Comparison of ENCODE assay signal across 1 cellular context in the genomic region with DNA sequence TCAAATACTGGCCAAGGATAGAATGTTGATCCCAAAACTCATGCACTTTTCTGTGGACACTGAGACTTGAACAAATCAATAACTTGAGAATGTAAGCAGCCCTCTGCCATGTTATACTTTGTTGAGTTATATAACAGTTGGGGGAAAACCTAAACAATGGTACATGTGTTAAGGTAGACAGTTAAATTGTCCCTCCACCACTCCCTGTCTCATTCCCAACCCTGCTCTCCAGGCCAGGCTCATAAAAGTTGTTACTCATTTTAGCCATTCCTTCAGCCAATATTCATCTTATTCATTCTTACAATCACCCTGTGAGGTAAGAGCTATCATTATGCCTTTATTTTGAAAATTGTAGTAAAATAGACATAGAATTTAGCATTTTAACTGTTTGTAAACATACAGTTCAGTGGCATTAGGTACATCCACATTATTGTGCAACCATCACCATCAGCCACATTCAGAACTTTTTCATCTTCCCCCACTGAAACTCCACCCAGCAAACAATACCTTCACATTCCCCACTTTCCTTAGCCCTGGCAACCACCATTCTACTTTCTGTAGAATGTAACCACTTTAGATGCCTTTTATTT.
TF ChIP-seq lines count a peak whose summit lies in the region.

No MANE protein-coding gene starts in this region.

TF ChIP-seq in HepG2, 621 proteins besides CTCF, POLR2A, EP300 and RAD21 (continued from another document and continues in another):
- TF ChIP-seq YY1 (IDR thresholded peaks at IDR 0.05; ENCODE audit: insufficient read depth, insufficient replicate concordance, low read depth, low read length) (peak; percentile 30), KLF16 (CRISPR knock-in tag; IDR thresholded peaks at IDR 0.05) (no peak), TBX2 (CRISPR knock-in tag; IDR thresholded peaks at IDR 0.05; ENCODE audit: borderline replicate concordance) (no peak), ZBTB7A (CRISPR knock-in tag; IDR thresholded peaks at IDR 0.05) (no peak), ZNF431 (CRISPR knock-in tag; IDR thresholded peaks at IDR 0.05; ENCODE audit: borderline replicate concordance, low read depth) (no peak), MAFG (CRISPR knock-in tag; IDR thresholded peaks at IDR 0.05) (no peak), ZBTB1 (CRISPR knock-in tag; IDR thresholded peaks at IDR 0.05; ENCODE audit: borderline replicate concordance) (no peak), CAMTA2 (CRISPR knock-in tag; IDR thresholded peaks at IDR 0.05; ENCODE audit: borderline replicate concordance) (no peak), PAWR (CRISPR knock-in tag; IDR thresholded peaks at IDR 0.05; ENCODE audit: borderline replicate concordance) (no peak), KMT2B (CRISPR knock-in tag; IDR thresholded peaks at IDR 0.05) (no peak), ZNF24 (IDR thresholded peaks at IDR 0.05) (no peak), ZNF589 (CRISPR knock-in tag; conservative IDR thresholded peaks at IDR 0.05) (no peak), ZNF788 (CRISPR knock-in tag; IDR thresholded peaks at IDR 0.05; ENCODE audit: borderline replicate concordance) (no peak), KLF6 (CRISPR knock-in tag; IDR thresholded peaks at IDR 0.05) (no peak; the same call in 1 of the 2 replicates), ZSCAN25 (CRISPR knock-in tag; IDR thresholded peaks at IDR 0.05) (0 out of 2 replicates have a peak, but pooled peaks have one; percentile 1), CEBPG (CRISPR knock-in tag; IDR thresholded peaks at IDR 0.05) (peak; percentile 97), ZNF615 (CRISPR knock-in tag; IDR thresholded peaks at IDR 0.05; ENCODE audit: borderline replicate concordance) (no peak), JUNB (CRISPR knock-in tag; IDR thresholded peaks at IDR 0.05; ENCODE audit: borderline replicate concordance) (0 out of 2 replicates have a peak, but pooled peaks have one; percentile 24), FOXM1 (CRISPR knock-in tag; IDR thresholded peaks at IDR 0.05) (no peak), NFYB (CRISPR knock-in tag; IDR thresholded peaks at IDR 0.05) (no peak), ZBTB42 (CRISPR knock-in tag; IDR thresholded peaks at IDR 0.05) (no peak), GABPA (IDR thresholded peaks at IDR 0.05; ENCODE audit: low read depth, low read length) (no peak), GABPA (CRISPR knock-in tag; IDR thresholded peaks at IDR 0.05; ENCODE audit: low read depth) (no peak), MED1 (CRISPR knock-in tag; IDR thresholded peaks at IDR 0.05) (no peak; the same call in 1 of the 2 replicates)
- TF ChIP-seq, protein P1, sequence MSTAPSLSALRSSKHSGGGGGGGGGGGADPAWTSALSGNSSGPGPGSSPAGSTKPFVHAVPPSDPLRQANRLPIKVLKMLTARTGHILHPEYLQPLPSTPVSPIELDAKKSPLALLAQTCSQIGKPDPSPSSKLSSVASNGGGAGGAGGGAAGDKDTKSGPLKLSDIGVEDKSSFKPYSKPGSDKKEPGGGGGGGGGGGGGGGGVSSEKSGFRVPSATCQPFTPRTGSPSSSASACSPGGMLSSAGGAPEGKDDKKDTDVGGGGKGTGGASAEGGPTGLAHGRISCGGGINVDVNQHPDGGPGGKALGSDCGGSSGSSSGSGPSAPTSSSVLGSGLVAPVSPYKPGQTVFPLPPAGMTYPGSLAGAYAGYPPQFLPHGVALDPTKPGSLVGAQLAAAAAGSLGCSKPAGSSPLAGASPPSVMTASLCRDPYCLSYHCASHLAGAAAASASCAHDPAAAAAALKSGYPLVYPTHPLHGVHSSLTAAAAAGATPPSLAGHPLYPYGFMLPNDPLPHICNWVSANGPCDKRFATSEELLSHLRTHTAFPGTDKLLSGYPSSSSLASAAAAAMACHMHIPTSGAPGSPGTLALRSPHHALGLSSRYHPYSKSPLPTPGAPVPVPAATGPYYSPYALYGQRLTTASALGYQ (CRISPR knock-in tag; IDR thresholded peaks at IDR 0.05), result no peak; the same call in 1 of the 2 replicates
- TF ChIP-seq, protein P2, sequence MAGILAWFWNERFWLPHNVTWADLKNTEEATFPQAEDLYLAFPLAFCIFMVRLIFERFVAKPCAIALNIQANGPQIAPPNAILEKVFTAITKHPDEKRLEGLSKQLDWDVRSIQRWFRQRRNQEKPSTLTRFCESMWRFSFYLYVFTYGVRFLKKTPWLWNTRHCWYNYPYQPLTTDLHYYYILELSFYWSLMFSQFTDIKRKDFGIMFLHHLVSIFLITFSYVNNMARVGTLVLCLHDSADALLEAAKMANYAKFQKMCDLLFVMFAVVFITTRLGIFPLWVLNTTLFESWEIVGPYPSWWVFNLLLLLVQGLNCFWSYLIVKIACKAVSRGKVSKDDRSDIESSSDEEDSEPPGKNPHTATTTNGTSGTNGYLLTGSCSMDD (CRISPR knock-in tag; IDR thresholded peaks at IDR 0.05), result no peak
- TF ChIP-seq, protein P3, sequence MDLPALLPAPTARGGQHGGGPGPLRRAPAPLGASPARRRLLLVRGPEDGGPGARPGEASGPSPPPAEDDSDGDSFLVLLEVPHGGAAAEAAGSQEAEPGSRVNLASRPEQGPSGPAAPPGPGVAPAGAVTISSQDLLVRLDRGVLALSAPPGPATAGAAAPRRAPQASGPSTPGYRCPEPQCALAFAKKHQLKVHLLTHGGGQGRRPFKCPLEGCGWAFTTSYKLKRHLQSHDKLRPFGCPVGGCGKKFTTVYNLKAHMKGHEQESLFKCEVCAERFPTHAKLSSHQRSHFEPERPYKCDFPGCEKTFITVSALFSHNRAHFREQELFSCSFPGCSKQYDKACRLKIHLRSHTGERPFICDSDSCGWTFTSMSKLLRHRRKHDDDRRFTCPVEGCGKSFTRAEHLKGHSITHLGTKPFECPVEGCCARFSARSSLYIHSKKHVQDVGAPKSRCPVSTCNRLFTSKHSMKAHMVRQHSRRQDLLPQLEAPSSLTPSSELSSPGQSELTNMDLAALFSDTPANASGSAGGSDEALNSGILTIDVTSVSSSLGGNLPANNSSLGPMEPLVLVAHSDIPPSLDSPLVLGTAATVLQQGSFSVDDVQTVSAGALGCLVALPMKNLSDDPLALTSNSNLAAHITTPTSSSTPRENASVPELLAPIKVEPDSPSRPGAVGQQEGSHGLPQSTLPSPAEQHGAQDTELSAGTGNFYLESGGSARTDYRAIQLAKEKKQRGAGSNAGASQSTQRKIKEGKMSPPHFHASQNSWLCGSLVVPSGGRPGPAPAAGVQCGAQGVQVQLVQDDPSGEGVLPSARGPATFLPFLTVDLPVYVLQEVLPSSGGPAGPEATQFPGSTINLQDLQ (CRISPR knock-in tag; IDR thresholded peaks at IDR 0.05), result no peak
- TF ChIP-seq, protein P4, sequence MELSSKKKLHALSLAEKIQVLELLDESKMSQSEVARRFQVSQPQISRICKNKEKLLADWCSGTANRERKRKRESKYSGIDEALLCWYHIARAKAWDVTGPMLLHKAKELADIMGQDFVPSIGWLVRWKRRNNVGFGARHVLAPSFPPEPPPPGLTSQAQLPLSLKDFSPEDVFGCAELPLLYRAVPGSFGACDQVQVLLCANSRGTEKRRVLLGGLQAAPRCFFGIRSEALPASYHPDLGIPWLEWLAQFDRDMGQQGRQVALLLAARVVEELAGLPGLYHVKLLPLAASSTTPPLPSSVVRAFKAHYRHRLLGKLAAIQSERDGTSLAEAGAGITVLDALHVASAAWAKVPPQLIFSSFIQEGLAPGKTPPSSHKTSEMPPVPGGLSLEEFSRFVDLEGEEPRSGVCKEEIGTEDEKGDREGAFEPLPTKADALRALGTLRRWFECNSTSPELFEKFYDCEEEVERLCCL (CRISPR knock-in tag; IDR thresholded peaks at IDR 0.05; ENCODE audit: borderline replicate concordance), result no peak
- TF ChIP-seq, protein P5, sequence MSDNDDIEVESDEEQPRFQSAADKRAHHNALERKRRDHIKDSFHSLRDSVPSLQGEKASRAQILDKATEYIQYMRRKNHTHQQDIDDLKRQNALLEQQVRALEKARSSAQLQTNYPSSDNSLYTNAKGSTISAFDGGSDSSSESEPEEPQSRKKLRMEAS (IDR thresholded peaks at IDR 0.05), result 0 out of 2 replicates have a peak, but pooled peaks have one; percentile 6
- TF ChIP-seq, protein P6, sequence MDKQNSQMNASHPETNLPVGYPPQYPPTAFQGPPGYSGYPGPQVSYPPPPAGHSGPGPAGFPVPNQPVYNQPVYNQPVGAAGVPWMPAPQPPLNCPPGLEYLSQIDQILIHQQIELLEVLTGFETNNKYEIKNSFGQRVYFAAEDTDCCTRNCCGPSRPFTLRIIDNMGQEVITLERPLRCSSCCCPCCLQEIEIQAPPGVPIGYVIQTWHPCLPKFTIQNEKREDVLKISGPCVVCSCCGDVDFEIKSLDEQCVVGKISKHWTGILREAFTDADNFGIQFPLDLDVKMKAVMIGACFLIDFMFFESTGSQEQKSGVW (CRISPR knock-in tag; IDR thresholded peaks at IDR 0.05; ENCODE audit: borderline replicate concordance), result no peak
- TF ChIP-seq, protein P7, sequence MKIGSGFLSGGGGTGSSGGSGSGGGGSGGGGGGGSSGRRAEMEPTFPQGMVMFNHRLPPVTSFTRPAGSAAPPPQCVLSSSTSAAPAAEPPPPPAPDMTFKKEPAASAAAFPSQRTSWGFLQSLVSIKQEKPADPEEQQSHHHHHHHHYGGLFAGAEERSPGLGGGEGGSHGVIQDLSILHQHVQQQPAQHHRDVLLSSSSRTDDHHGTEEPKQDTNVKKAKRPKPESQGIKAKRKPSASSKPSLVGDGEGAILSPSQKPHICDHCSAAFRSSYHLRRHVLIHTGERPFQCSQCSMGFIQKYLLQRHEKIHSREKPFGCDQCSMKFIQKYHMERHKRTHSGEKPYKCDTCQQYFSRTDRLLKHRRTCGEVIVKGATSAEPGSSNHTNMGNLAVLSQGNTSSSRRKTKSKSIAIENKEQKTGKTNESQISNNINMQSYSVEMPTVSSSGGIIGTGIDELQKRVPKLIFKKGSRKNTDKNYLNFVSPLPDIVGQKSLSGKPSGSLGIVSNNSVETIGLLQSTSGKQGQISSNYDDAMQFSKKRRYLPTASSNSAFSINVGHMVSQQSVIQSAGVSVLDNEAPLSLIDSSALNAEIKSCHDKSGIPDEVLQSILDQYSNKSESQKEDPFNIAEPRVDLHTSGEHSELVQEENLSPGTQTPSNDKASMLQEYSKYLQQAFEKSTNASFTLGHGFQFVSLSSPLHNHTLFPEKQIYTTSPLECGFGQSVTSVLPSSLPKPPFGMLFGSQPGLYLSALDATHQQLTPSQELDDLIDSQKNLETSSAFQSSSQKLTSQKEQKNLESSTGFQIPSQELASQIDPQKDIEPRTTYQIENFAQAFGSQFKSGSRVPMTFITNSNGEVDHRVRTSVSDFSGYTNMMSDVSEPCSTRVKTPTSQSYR (CRISPR knock-in tag; IDR thresholded peaks at IDR 0.05; ENCODE audit: borderline replicate concordance), result no peak
- TF ChIP-seq, protein P8, sequence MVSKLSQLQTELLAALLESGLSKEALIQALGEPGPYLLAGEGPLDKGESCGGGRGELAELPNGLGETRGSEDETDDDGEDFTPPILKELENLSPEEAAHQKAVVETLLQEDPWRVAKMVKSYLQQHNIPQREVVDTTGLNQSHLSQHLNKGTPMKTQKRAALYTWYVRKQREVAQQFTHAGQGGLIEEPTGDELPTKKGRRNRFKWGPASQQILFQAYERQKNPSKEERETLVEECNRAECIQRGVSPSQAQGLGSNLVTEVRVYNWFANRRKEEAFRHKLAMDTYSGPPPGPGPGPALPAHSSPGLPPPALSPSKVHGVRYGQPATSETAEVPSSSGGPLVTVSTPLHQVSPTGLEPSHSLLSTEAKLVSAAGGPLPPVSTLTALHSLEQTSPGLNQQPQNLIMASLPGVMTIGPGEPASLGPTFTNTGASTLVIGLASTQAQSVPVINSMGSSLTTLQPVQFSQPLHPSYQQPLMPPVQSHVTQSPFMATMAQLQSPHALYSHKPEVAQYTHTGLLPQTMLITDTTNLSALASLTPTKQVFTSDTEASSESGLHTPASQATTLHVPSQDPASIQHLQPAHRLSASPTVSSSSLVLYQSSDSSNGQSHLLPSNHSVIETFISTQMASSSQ (IDR thresholded peaks at IDR 0.05; ENCODE audit: low read depth), result peak; percentile 61
- TF ChIP-seq, protein P8 (CRISPR knock-in tag; IDR thresholded peaks at IDR 0.05; ENCODE audit: borderline replicate concordance), result no peak
- TF ChIP-seq, protein P9, sequence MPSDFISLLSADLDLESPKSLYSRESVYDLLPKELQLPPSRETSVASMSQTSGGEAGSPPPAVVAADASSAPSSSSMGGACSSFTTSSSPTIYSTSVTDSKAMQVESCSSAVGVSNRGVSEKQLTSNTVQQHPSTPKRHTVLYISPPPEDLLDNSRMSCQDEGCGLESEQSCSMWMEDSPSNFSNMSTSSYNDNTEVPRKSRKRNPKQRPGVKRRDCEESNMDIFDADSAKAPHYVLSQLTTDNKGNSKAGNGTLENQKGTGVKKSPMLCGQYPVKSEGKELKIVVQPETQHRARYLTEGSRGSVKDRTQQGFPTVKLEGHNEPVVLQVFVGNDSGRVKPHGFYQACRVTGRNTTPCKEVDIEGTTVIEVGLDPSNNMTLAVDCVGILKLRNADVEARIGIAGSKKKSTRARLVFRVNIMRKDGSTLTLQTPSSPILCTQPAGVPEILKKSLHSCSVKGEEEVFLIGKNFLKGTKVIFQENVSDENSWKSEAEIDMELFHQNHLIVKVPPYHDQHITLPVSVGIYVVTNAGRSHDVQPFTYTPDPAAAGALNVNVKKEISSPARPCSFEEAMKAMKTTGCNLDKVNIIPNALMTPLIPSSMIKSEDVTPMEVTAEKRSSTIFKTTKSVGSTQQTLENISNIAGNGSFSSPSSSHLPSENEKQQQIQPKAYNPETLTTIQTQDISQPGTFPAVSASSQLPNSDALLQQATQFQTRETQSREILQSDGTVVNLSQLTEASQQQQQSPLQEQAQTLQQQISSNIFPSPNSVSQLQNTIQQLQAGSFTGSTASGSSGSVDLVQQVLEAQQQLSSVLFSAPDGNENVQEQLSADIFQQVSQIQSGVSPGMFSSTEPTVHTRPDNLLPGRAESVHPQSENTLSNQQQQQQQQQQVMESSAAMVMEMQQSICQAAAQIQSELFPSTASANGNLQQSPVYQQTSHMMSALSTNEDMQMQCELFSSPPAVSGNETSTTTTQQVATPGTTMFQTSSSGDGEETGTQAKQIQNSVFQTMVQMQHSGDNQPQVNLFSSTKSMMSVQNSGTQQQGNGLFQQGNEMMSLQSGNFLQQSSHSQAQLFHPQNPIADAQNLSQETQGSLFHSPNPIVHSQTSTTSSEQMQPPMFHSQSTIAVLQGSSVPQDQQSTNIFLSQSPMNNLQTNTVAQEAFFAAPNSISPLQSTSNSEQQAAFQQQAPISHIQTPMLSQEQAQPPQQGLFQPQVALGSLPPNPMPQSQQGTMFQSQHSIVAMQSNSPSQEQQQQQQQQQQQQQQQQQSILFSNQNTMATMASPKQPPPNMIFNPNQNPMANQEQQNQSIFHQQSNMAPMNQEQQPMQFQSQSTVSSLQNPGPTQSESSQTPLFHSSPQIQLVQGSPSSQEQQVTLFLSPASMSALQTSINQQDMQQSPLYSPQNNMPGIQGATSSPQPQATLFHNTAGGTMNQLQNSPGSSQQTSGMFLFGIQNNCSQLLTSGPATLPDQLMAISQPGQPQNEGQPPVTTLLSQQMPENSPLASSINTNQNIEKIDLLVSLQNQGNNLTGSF (CRISPR knock-in tag; IDR thresholded peaks at IDR 0.05), result no peak
